2 cellular contexts compared by ENCODE assay signal in the genomic region with DNA sequence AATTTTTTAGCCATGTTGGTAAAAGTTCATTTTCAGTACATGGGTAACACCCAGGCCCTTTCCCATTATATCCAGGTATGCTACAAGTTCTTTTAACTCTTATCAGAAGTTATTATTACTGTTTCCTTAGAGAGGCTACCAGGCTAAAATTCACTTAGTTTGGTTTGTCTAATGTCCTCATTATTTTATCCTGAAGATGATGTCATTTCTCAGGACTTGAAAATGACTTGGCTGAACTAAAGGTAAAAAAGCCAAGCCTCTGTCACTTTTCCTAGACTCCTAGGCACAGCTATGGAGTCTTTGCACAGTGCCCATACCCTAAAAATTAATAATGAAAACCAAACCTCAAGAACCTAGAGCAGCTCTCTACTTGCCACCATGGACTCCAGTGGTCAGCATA.
A peak's percentile ranks its signal among the peaks of the same experiment; 100 is the strongest.
TF ChIP-seq lines count a peak whose summit lies in the region.

No MANE protein-coding gene starts in this region.

TF ChIP-seq in HEK293, 187 proteins besides CTCF, POLR2A, EP300 and RAD21:
- TF ChIP-seq ZNF202 (tag by site-specific recombination; IDR thresholded peaks at IDR 0.05; ENCODE audit: borderline replicate concordance): no peak
- TF ChIP-seq, protein P1, sequence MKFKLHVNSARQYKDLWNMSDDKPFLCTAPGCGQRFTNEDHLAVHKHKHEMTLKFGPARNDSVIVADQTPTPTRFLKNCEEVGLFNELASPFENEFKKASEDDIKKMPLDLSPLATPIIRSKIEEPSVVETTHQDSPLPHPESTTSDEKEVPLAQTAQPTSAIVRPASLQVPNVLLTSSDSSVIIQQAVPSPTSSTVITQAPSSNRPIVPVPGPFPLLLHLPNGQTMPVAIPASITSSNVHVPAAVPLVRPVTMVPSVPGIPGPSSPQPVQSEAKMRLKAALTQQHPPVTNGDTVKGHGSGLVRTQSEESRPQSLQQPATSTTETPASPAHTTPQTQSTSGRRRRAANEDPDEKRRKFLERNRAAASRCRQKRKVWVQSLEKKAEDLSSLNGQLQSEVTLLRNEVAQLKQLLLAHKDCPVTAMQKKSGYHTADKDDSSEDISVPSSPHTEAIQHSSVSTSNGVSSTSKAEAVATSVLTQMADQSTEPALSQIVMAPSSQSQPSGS (tag by site-specific recombination; IDR thresholded peaks at IDR 0.05; ENCODE audit: low read depth): peak; percentile 55; the same call in 1 of the 2 replicates

TF ChIP-seq in K562, 482 proteins besides CTCF, POLR2A, EP300 and RAD21:
- no peak for TF ChIP-seq ZNF445 (CRISPR knock-in tag; IDR thresholded peaks at IDR 0.05; ENCODE audit: low read depth)
- TF ChIP-seq, protein P2, sequence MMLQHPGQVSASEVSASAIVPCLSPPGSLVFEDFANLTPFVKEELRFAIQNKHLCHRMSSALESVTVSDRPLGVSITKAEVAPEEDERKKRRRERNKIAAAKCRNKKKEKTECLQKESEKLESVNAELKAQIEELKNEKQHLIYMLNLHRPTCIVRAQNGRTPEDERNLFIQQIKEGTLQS (IDR thresholded peaks at IDR 0.05): peak; percentile 42
- TF ChIP-seq, protein P2 (CRISPR knock-in tag; conservative IDR thresholded peaks at IDR 0.05): no peak
- no peak for TF ChIP-seq ERF (CRISPR knock-in tag; IDR thresholded peaks at IDR 0.05)
- TF ChIP-seq SAP30 (IDR thresholded peaks at IDR 0.05; ENCODE audit: borderline replicate concordance, insufficient read depth, low read depth, low read length, poor library complexity, severe bottlenecking): no peak
- TF ChIP-seq ZFP36 (IDR thresholded peaks at IDR 0.05; ENCODE audit: low read depth, low read length, partially characterized antibody): no peak
- TF ChIP-seq TSC22D4 (tag; IDR thresholded peaks at IDR 0.05): no peak
